ENCODE assay signal across 15 cellular contexts in the genomic region with DNA sequence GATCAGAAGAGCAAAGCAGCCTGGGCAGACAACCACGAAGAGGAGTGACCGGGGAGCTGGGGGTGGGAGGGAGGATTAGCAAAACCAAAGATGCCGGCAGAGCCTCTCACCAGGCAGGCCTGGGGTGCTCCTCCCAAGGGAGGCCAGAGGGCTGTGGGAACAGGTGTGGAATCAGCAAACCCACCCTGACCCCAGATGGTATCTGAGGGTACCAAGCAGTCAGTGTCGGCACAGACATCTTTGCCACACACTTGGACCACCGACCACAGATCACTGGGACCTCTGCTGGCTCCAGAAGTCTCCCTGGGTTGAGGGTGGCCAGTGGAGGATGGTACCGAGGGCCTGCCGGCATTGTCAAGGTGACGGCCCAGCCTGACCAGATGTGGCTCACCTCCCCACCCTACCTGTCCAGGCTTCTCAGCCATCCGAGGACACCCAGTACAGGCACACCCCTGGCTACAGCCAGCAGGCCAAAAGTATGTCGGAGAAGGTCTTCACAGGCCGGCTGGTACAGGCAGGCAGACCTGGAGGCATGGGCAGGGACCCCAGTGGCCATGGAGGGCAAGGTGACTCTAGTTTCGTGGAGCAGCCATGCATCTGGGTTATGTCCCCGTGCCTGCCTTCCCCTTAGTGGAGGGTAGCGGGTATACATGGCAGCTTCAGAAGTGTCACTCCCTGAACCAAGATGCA.
DNase-seq lines count a peak whose midpoint lies in the region; ATAC-seq and TF ChIP-seq lines count a peak whose summit lies in the region.
"Had no signal": no experiment of that assay in that cellular context is flagged by ENCODE, and none has a peak within 500 bp of the region (broad histone marks: within the 10 kb centered on the region; RNA-seq: fewer than 3 reads in every experiment).

No MANE protein-coding gene starts in this region.

- H3K4me1 Mint-ChIP-seq in activated CD4-positive, alpha-beta T cell treated with anti-CD3 and anti-CD28 coated beads, Interleukin-2, amount 10 ng/mL, durations not matched to agents 24 days and 14 days: peaks cover 19% of the 10 kb centered on the region
- peaks cover 12% of the 10 kb centered on the region for H3K4me1 Mint-ChIP-seq in activated CD4-positive, alpha-beta T cell treated with anti-CD3 and anti-CD28 coated beads for 36 hours
- peaks cover 11% of the 10 kb centered on the region for H3K4me1 Mint-ChIP-seq in osteocyte (ENCODE audit: unreplicated experiment)
- H3K4me1 Mint-ChIP-seq: GM23338 had no signal

- H3K27me3 ChIP-seq in ovary: no peaks in the 10 kb centered on the region

- peaks cover 5% of the 10 kb centered on the region for H3K4me1 ChIP-seq in ovary (ENCODE audit: insufficient read depth)

- no peak for TF ChIP-seq EP300 in ovary (IDR thresholded peaks at IDR 0.05)

- no peak overlapping the region for H3K4me3 Mint-ChIP-seq in activated CD4-positive, alpha-beta T cell treated with anti-CD3 and anti-CD28 coated beads, Interleukin-2, amount 10 ng/mL, durations not matched to agents 24 days and 14 days
- no peak overlapping the region for H3K4me3 Mint-ChIP-seq in activated CD4-positive, alpha-beta T cell treated with anti-CD3 and anti-CD28 coated beads for 36 hours
- H3K4me3 Mint-ChIP-seq in osteocyte (ENCODE audit: unreplicated experiment): no peak overlapping the region
- H3K4me3 Mint-ChIP-seq: CD4-positive, alpha-beta T cell; GM23338 had no signal

- intact Hi-C loops in activated CD4-positive, alpha-beta T cell treated with anti-CD3 and anti-CD28 coated beads, Interleukin-2, amount 10 ng/mL, durations not matched to agents 24 days and 14 days (cut with micrococcal nuclease): no loop called here
- intact Hi-C loops in activated CD4-positive, alpha-beta T cell treated with anti-CD3 and anti-CD28 coated beads for 36 hours (cut with DNase I, micrococcal nuclease): no loop called here
- intact Hi-C loops in ovary (cut with DNase I): no loop called here

- 94 to 95% (median 94%) methylated on average over 11 to 14 of the region's 14 CpGs for WGBS in ovary, 3 donors

- DNase-seq in activated CD4-positive, alpha-beta T cell treated with anti-CD3 and anti-CD28 coated beads, Interleukin-2, amount 10 ng/mL, durations not matched to agents 24 days and 14 days: no peak
- no peak for DNase-seq in activated CD4-positive, alpha-beta T cell treated with anti-CD3 and anti-CD28 coated beads for 36 hours
- peak; percentile 53 for DNase-seq in activated effector memory CD4-positive, alpha-beta T cell treated with anti-CD3 and anti-CD28 coated beads, Interleukin-2, amount 50 U/mL, for 16 hours
- no peak for DNase-seq in activated effector memory CD4-positive, alpha-beta T cell treated with Interleukin-2 at 50 U/mL for 16 hours
- DNase-seq in osteocyte (ENCODE audit: extremely low spot score, unreplicated experiment): peak; percentile 81
- DNase-seq in ovary: no peak
- DNase-seq: AML-193; Caco-2; CD4-positive, alpha-beta T cell; HCEC 1CT had no signal

- no peaks in the 10 kb centered on the region for H3K9me3 Mint-ChIP-seq in activated CD4-positive, alpha-beta T cell treated with anti-CD3 and anti-CD28 coated beads, Interleukin-2, amount 10 ng/mL, durations not matched to agents 24 days and 14 days
- no peaks in the 10 kb centered on the region for H3K9me3 Mint-ChIP-seq in activated CD4-positive, alpha-beta T cell treated with anti-CD3 and anti-CD28 coated beads for 36 hours (ENCODE audit: low read depth)
- no peaks in the 10 kb centered on the region for H3K9me3 Mint-ChIP-seq in osteocyte (ENCODE audit: unreplicated experiment)
- H3K9me3 Mint-ChIP-seq: CD4-positive, alpha-beta T cell; GM23338 had no signal

- POLR2A ChIA-PET in activated CD4-positive, alpha-beta T cell treated with anti-CD3 and anti-CD28 coated beads for 36 hours (lab: Charles Lee): no interaction called here

- no peak overlapping the region for H3K27ac ChIP-seq in ovary
- H3K27ac ChIP-seq: 22Rv1, A549, C4-2B had no signal

- peaks cover 18% of the 10 kb centered on the region for H3K36me3 Mint-ChIP-seq in activated CD4-positive, alpha-beta T cell treated with anti-CD3 and anti-CD28 coated beads, Interleukin-2, amount 10 ng/mL, durations not matched to agents 24 days and 14 days (ENCODE audit: low read depth)
- peaks cover 7% of the 10 kb centered on the region for H3K36me3 Mint-ChIP-seq in activated CD4-positive, alpha-beta T cell treated with anti-CD3 and anti-CD28 coated beads for 36 hours (ENCODE audit: low read depth)
- peaks cover 9% of the 10 kb centered on the region for H3K36me3 Mint-ChIP-seq in osteocyte (ENCODE audit: unreplicated experiment)

- no peak overlapping the region for H3K4me3 ChIP-seq in ovary
- H3K4me3 ChIP-seq: A549, GM23338 had no signal

- H3K27ac Mint-ChIP-seq in activated CD4-positive, alpha-beta T cell treated with anti-CD3 and anti-CD28 coated beads, Interleukin-2, amount 10 ng/mL, durations not matched to agents 24 days and 14 days: peak overlapping the region; percentile 69
- H3K27ac Mint-ChIP-seq in activated CD4-positive, alpha-beta T cell treated with anti-CD3 and anti-CD28 coated beads for 36 hours: no peak overlapping the region
- H3K27ac Mint-ChIP-seq in osteocyte (ENCODE audit: unreplicated experiment): no peak overlapping the region
- H3K27ac Mint-ChIP-seq: CD4-positive, alpha-beta T cell; GM23338 had no signal

- no peak for ATAC-seq in activated CD4-positive, alpha-beta T cell treated with anti-CD3 and anti-CD28 coated beads for 36 hours
- ATAC-seq in HG03175 (IDR thresholded peaks at IDR 0.05; ENCODE audit: unreplicated experiment): no peak
- ATAC-seq: A549, GM23338 had no signal

- TF ChIP-seq CTCF in osteocyte (IDR thresholded peaks at IDR 0.05): no peak
- no peak for TF ChIP-seq CTCF in ovary (IDR thresholded peaks at IDR 0.05)

- H3K27me3 Mint-ChIP-seq in activated CD4-positive, alpha-beta T cell treated with anti-CD3 and anti-CD28 coated beads, Interleukin-2, amount 10 ng/mL, durations not matched to agents 24 days and 14 days: no peaks in the 10 kb centered on the region
- no peaks in the 10 kb centered on the region for H3K27me3 Mint-ChIP-seq in activated CD4-positive, alpha-beta T cell treated with anti-CD3 and anti-CD28 coated beads for 36 hours
- no peaks in the 10 kb centered on the region for H3K27me3 Mint-ChIP-seq in osteocyte (ENCODE audit: unreplicated experiment)
- H3K27me3 Mint-ChIP-seq: CD4-positive, alpha-beta T cell had no signal

- CTCF ChIA-PET in activated CD4-positive, alpha-beta T cell treated with anti-CD3 and anti-CD28 coated beads for 36 hours (lab: Charles Lee): interaction anchor here (0.6 kb wide), 1 partner anchor 432 kb away, joined by 3 read pairs; no protein-coding TSS in a partner anchor

- H3K36me3 ChIP-seq in ovary: no peaks in the 10 kb centered on the region

- no peaks in the 10 kb centered on the region for H3K9me3 ChIP-seq in ovary
- H3K9me3 ChIP-seq: A549, Caco-2 had no signal

- no peak for TF ChIP-seq POLR2A in ovary (IDR thresholded peaks at IDR 0.05)

Comparison
In these comparisons a context has a peak if more than half of its experiments do, and no peak if none do; other contexts are left out.
1. DNase-seq: peak in activated effector memory CD4-positive, alpha-beta T cell treated with anti-CD3 and anti-CD28 coated beads, Interleukin-2, amount 50 U/mL, for 16 hours (single experiment) and osteocyte (single experiment); none in activated CD4-positive, alpha-beta T cell treated with anti-CD3 and anti-CD28 coated beads, Interleukin-2, amount 10 ng/mL, durations not matched to agents 24 days and 14 days (single experiment), activated CD4-positive, alpha-beta T cell treated with anti-CD3 and anti-CD28 coated beads for 36 hours (single experiment), activated effector memory CD4-positive, alpha-beta T cell treated with Interleukin-2 at 50 U/mL for 16 hours (single experiment) and ovary (0 of 5).